Comparison of ENCODE assay signal across 34 cellular contexts in the genomic region with DNA sequence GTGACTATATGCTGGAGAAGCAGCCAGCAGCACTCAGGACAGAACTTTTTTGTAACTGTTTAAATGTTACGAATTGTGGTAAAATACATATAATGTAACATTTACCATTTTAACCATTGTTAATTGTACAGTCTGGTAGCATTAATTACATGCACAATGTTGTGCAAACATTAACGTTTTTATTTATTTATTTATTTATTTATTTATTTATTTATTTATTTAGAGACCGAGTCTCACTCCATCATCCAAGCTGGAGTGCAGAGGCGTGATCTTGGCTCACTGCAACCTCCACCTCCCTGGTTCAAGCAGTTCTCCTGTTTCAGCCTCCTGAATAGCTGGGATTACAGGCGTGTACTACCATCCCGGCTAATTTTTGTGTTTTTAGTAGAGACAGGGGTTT.
"Had no signal": no experiment of that assay in that cellular context is flagged by ENCODE, and none has a peak within 500 bp of the region (broad histone marks: within the 10 kb centered on the region; RNA-seq: fewer than 3 reads in every experiment).

No MANE protein-coding gene starts in this region.

- H3K36me3 ChIP-seq: ascending aorta, cardiac muscle cell had no signal

- H3K4me3 Mint-ChIP-seq: activated B cell treated with CpG ODN at 0.5 μM for 24 hours; activated CD4-positive, alpha-beta memory T cell treated with anti-CD3 and anti-CD28 coated beads, Interleukin-2, amount 10 ng/mL, durations not matched to agents 7 days and 5 days; activated CD4-positive, alpha-beta T cell treated with anti-CD3 and anti-CD28 coated beads, Interleukin-2, amount 10 ng/mL, durations not matched to agents 7 days and 5 days; activated CD8-positive, alpha-beta memory T cell treated with anti-CD3 and anti-CD28 coated beads, Interleukin-2, amount 10 ng/mL, durations not matched to agents 7 days and 5 days; activated CD8-positive, alpha-beta T cell treated with anti-CD3 and anti-CD28 coated beads, Interleukin-2, amount 10 ng/mL, durations not matched to agents 7 days and 5 days; activated naive CD4-positive, alpha-beta T cell treated with anti-CD3 and anti-CD28 coated beads, Interleukin-2, amount 10 ng/mL, durations not matched to agents 7 days and 5 days; activated naive CD4-positive, alpha-beta T cell treated with anti-CD3 and anti-CD28 coated beads, Interleukin-2, amount 50 U/mL, for 24 hours; activated naive CD8-positive, alpha-beta T cell; activated naive CD8-positive, alpha-beta T cell treated with anti-CD3 and anti-CD28 coated beads, Interleukin-2, amount 10 ng/mL, durations not matched to agents 7 days and 5 days; activated naive CD8-positive, alpha-beta T cell treated with anti-CD3 and anti-CD28 coated beads, Interleukin-2, amount 50 U/mL, for 24 hours; activated T-cell treated with anti-CD3 and anti-CD28 coated beads, Interleukin-2, amount 50 U/mL, for 24 hours; brain; central memory CD8-positive, alpha-beta T cell; T-helper 1 cell treated with Interleukin-12 subunit alpha and Interleukin-12 subunit beta and Interleukin-4 antibody, amounts not matched to agents 30 μg/mL and 1 μg/mL, for 36 hours; T-helper 2 cell treated with Interferon-gamma antibody and Interleukin-4, amounts not matched to agents 5 μg/mL and 100 μg/mL, for 36 hours had no signal

- H3K36me3 Mint-ChIP-seq: activated CD8-positive, alpha-beta memory T cell treated with anti-CD3 and anti-CD28 coated beads, Interleukin-2, amount 10 ng/mL, durations not matched to agents 7 days and 5 days; activated naive CD4-positive, alpha-beta T cell treated with anti-CD3 and anti-CD28 coated beads, Interleukin-2, amount 10 ng/mL, durations not matched to agents 7 days and 5 days; activated naive CD4-positive, alpha-beta T cell treated with anti-CD3 and anti-CD28 coated beads, Interleukin-2, amount 50 U/mL, for 24 hours; activated naive CD8-positive, alpha-beta T cell; activated naive CD8-positive, alpha-beta T cell treated with anti-CD3 and anti-CD28 coated beads, Interleukin-2, amount 10 ng/mL, durations not matched to agents 7 days and 5 days; brain had no signal

- DNase-seq: activated B cell treated with CpG ODN at 0.5 μM for 24 hours; activated CD4-positive, alpha-beta memory T cell treated with anti-CD3 and anti-CD28 coated beads, Interleukin-2, amount 10 ng/mL, durations not matched to agents 7 days and 5 days; activated CD4-positive, alpha-beta T cell treated with anti-CD3 and anti-CD28 coated beads for 4 hours; activated CD4-positive, alpha-beta T cell treated with anti-CD3 and anti-CD28 coated beads, Interleukin-2, amount 10 ng/mL, durations not matched to agents 7 days and 5 days; activated CD4-positive, alpha-beta T cell treated with anti-CD3 and anti-CD28 coated beads, Interleukin-2, amount 50 U/mL, for 48 hours; activated CD4-positive, CD25-positive, alpha-beta regulatory T cell treated with anti-CD3 and anti-CD28 coated beads, Interleukin-2, amount 50 U/mL, for 72 hours; activated CD8-positive, alpha-beta memory T cell treated with anti-CD3 and anti-CD28 coated beads, Interleukin-2, amount 50 U/mL, for 48 hours; activated CD8-positive, alpha-beta T cell treated with anti-CD3 and anti-CD28 coated beads, Interleukin-2, amount 10 ng/mL, durations not matched to agents 7 days and 5 days; activated effector memory CD4-positive, alpha-beta T cell treated with Interleukin-2 at 50 U/mL for 16 hours; activated gamma-delta T cell; activated naive CD4-positive, alpha-beta T cell treated with anti-CD3 and anti-CD28 coated beads, Interleukin-2, amount 10 ng/mL, durations not matched to agents 7 days and 5 days; activated naive CD4-positive, alpha-beta T cell treated with Interleukin-2 at 50 U/mL for 16 hours; activated naive CD8-positive, alpha-beta T cell treated with anti-CD3 and anti-CD28 coated beads, Interleukin-2, amount 10 ng/mL, durations not matched to agents 7 days and 5 days; activated naive CD8-positive, alpha-beta T cell treated with anti-CD3 and anti-CD28 coated beads, Interleukin-2, amount 50 U/mL, for 24 hours; activated T-cell treated with anti-CD3 and anti-CD28 coated beads, Interleukin-2, amount 50 U/mL, for 24 hours; activated T-cell treated with anti-CD3 and anti-CD28 coated beads, Interleukin-2, amount 50 U/mL, for 48 hours; amygdala; anterior cingulate cortex; caudate nucleus; cerebellar nuclear complex; T-helper 1 cell; T-helper 2 cell; T-helper 9 cell had no signal

- H3K27ac Mint-ChIP-seq: activated B cell treated with CpG ODN at 0.5 μM for 24 hours; activated CD4-positive, alpha-beta memory T cell treated with anti-CD3 and anti-CD28 coated beads, Interleukin-2, amount 10 ng/mL, durations not matched to agents 7 days and 5 days; activated CD4-positive, alpha-beta T cell treated with anti-CD3 and anti-CD28 coated beads, Interleukin-2, amount 10 ng/mL, durations not matched to agents 7 days and 5 days; activated CD8-positive, alpha-beta memory T cell treated with anti-CD3 and anti-CD28 coated beads, Interleukin-2, amount 10 ng/mL, durations not matched to agents 7 days and 5 days; activated CD8-positive, alpha-beta T cell treated with anti-CD3 and anti-CD28 coated beads, Interleukin-2, amount 10 ng/mL, durations not matched to agents 7 days and 5 days; activated naive CD4-positive, alpha-beta T cell treated with anti-CD3 and anti-CD28 coated beads, Interleukin-2, amount 10 ng/mL, durations not matched to agents 7 days and 5 days; activated naive CD4-positive, alpha-beta T cell treated with anti-CD3 and anti-CD28 coated beads, Interleukin-2, amount 50 U/mL, for 24 hours; activated naive CD8-positive, alpha-beta T cell; activated naive CD8-positive, alpha-beta T cell treated with anti-CD3 and anti-CD28 coated beads, Interleukin-2, amount 10 ng/mL, durations not matched to agents 7 days and 5 days; activated naive CD8-positive, alpha-beta T cell treated with anti-CD3 and anti-CD28 coated beads, Interleukin-2, amount 50 U/mL, for 24 hours; activated T-cell treated with anti-CD3 and anti-CD28 coated beads, Interleukin-2, amount 50 U/mL, for 24 hours; activated T-helper 2 cell treated with anti-CD3 and anti-CD28 coated beads, Interferon-gamma antibody, Interleukin-2, Interleukin-4, amounts not matched to agents 10 μg/mL and 5 μg/mL and 100 μg/mL, durations not matched to agents 14 hours and 24 hours and 36 hours; brain; T-helper 1 cell treated with Interleukin-12 subunit alpha and Interleukin-12 subunit beta and Interleukin-4 antibody, amounts not matched to agents 30 μg/mL and 1 μg/mL, for 36 hours; T-helper 2 cell treated with Interferon-gamma antibody and Interleukin-4, amounts not matched to agents 5 μg/mL and 100 μg/mL, for 36 hours had no signal

- H3K4me3 ChIP-seq: ascending aorta, cardiac muscle cell had no signal

- ATAC-seq: activated CD8-positive, alpha-beta memory T cell treated with anti-CD3 and anti-CD28 coated beads, Interleukin-2, amount 10 ng/mL, durations not matched to agents 7 days and 5 days; activated CD8-positive, alpha-beta T cell treated with anti-CD3 and anti-CD28 coated beads, Interleukin-2, amount 10 ng/mL, durations not matched to agents 7 days and 5 days; activated naive CD8-positive, alpha-beta T cell treated with anti-CD3 and anti-CD28 coated beads, Interleukin-2, amount 50 U/mL, for 24 hours had no signal

- H3K4me1 Mint-ChIP-seq: activated B cell treated with CpG ODN at 0.5 μM for 24 hours; activated CD4-positive, alpha-beta memory T cell treated with anti-CD3 and anti-CD28 coated beads, Interleukin-2, amount 10 ng/mL, durations not matched to agents 7 days and 5 days; activated CD4-positive, alpha-beta T cell treated with anti-CD3 and anti-CD28 coated beads, Interleukin-2, amount 10 ng/mL, durations not matched to agents 7 days and 5 days; activated CD8-positive, alpha-beta memory T cell treated with anti-CD3 and anti-CD28 coated beads, Interleukin-2, amount 10 ng/mL, durations not matched to agents 7 days and 5 days; activated naive CD4-positive, alpha-beta T cell treated with anti-CD3 and anti-CD28 coated beads, Interleukin-2, amount 10 ng/mL, durations not matched to agents 7 days and 5 days; activated naive CD4-positive, alpha-beta T cell treated with anti-CD3 and anti-CD28 coated beads, Interleukin-2, amount 50 U/mL, for 24 hours; activated naive CD8-positive, alpha-beta T cell treated with anti-CD3 and anti-CD28 coated beads, Interleukin-2, amount 10 ng/mL, durations not matched to agents 7 days and 5 days; activated naive CD8-positive, alpha-beta T cell treated with anti-CD3 and anti-CD28 coated beads, Interleukin-2, amount 50 U/mL, for 24 hours; central memory CD8-positive, alpha-beta T cell had no signal

- H3K27ac ChIP-seq: ascending aorta, cardiac muscle cell, VCaP had no signal

- H3K27me3 ChIP-seq: ascending aorta, cardiac muscle cell had no signal

- H3K4me1 ChIP-seq: ascending aorta had no signal

- H3K9me3 ChIP-seq: ascending aorta had no signal

- H3K9me3 Mint-ChIP-seq: activated B cell treated with CpG ODN at 0.5 μM for 24 hours; activated CD4-positive, alpha-beta memory T cell treated with anti-CD3 and anti-CD28 coated beads, Interleukin-2, amount 10 ng/mL, durations not matched to agents 7 days and 5 days; activated CD4-positive, alpha-beta T cell treated with anti-CD3 and anti-CD28 coated beads, Interleukin-2, amount 10 ng/mL, durations not matched to agents 7 days and 5 days; activated naive CD4-positive, alpha-beta T cell treated with anti-CD3 and anti-CD28 coated beads, Interleukin-2, amount 10 ng/mL, durations not matched to agents 7 days and 5 days; activated naive CD4-positive, alpha-beta T cell treated with anti-CD3 and anti-CD28 coated beads, Interleukin-2, amount 50 U/mL, for 24 hours; activated naive CD8-positive, alpha-beta T cell treated with anti-CD3 and anti-CD28 coated beads, Interleukin-2, amount 10 ng/mL, durations not matched to agents 7 days and 5 days; activated naive CD8-positive, alpha-beta T cell treated with anti-CD3 and anti-CD28 coated beads, Interleukin-2, amount 50 U/mL, for 24 hours; activated T-cell treated with anti-CD3 and anti-CD28 coated beads, Interleukin-2, amount 50 U/mL, for 24 hours; activated T-helper 2 cell treated with anti-CD3 and anti-CD28 coated beads, Interferon-gamma antibody, Interleukin-2, Interleukin-4, amounts not matched to agents 10 μg/mL and 5 μg/mL and 100 μg/mL, durations not matched to agents 14 hours and 24 hours and 36 hours; central memory CD8-positive, alpha-beta T cell; T-helper 1 cell treated with Interleukin-12 subunit alpha and Interleukin-12 subunit beta and Interleukin-4 antibody, amounts not matched to agents 30 μg/mL and 1 μg/mL, for 36 hours; T-helper 2 cell treated with Interferon-gamma antibody and Interleukin-4, amounts not matched to agents 5 μg/mL and 100 μg/mL, for 36 hours had no signal
